8 cellular contexts compared by ENCODE assay signal in the genomic region with DNA sequence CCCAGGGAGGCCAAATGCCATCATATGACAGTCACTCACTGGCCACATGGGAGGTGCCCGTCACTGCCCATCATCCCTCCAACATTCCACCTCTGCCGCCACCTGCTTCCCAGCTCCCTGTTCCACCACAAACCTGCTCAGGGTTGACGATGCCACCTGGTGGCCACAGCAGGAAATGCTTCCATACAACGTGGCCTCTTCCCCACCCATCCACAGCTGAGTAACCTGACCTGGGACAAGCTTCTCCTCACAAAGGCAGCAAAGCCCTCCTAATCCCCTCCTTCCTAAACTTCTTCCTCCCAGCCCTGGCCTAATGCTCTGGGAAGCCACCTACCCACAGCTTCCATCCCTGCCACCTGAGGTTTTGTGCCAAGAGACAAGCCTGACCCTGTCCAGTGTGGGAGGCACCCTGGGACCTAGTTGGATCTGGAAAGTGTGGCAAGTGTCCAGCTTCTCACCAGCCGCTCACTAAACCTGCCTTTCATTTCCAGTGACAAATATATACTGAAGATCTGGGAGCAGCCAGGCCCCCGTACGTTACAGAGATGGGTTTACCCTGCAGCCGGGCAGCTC. TPM values are rescaled to one million over a fixed set of nuclear protein-coding genes. Genes with fewer than 3 reads are reported as not detected.
DNase-seq lines count a peak whose midpoint lies in the region; ATAC-seq, FAIRE-seq and TF ChIP-seq lines count a peak whose summit lies in the region.

No MANE protein-coding gene starts in this region.

- H3K4me1 ChIP-seq in A673 (ENCODE audit: insufficient read depth, low read length, poor library complexity, severe bottlenecking) (peaks cover 12% of the 10 kb centered on the region), PC-3 (ENCODE audit: insufficient read depth, low read length) (peaks cover 18% of the 10 kb centered on the region), endothelial cell of umbilical vein (ENCODE audit: control insufficient read depth, extremely low read depth, insufficient read depth, low read length) (no peaks in the 10 kb centered on the region)

- intact Hi-C loops in A673 (cut with micrococcal nuclease; ENCODE audit: unreplicated experiment), result no loop called here
- intact Hi-C loops in PC-3 (cut with micrococcal nuclease), result no loop called here
- intact Hi-C loops in endothelial cell of umbilical vein (cut with micrococcal nuclease), result loop anchor here (1.0 kb wide), 1 partner anchor 47 kb away; no protein-coding TSS in a partner anchor

- H3K27me3 ChIP-seq in A673 (replicated peaks; ENCODE audit: insufficient read depth, low read depth, low read length, poor library complexity) (peaks cover 21% of the 10 kb centered on the region), PC-3 (ENCODE audit: low read length) (peaks cover 9% of the 10 kb centered on the region; the same call in 1 of the 2 replicates), endothelial cell of umbilical vein (ENCODE audit: control insufficient read depth in 2 of 2, insufficient read depth in 2 of 2, low read length in 2 of 2) (peaks cover 6 to 11% of the 10 kb centered on the region in 2 experiments)

- CTCF ChIA-PET in A673 (lab: Charles Lee), result interaction anchor here (0.5 to 1.1 kb wide), 2 partner anchors 10 to 129 kb away, joined by 3 read pairs; no protein-coding TSS in a partner anchor
- CTCF ChIA-PET in PC-3 (lab: Charles Lee), result interaction anchor here (0.6 to 1.1 kb wide), 4 partner anchors 38 to 391 kb away, joined by 3 to 8 read pairs (median 4); no protein-coding TSS in a partner anchor
- CTCF ChIA-PET in endothelial cell of umbilical vein (lab: Charles Lee), result interaction anchor here (0.8 to 3.8 kb wide), 12 partner anchors 9 to 220 kb away, joined by 3 to 47 read pairs (median 5); a partner anchor contains a TSS

- H3K9me3 ChIP-seq in A673 (ENCODE audit: low read depth, low read length, poor library complexity, severe bottlenecking) (no peaks in the 10 kb centered on the region), PC-3 (ENCODE audit: low read length) (no peaks in the 10 kb centered on the region), endothelial cell of umbilical vein (replicated peaks; ENCODE audit: control insufficient read depth, insufficient read depth, low read length) (no peaks in the 10 kb centered on the region)

- POLR2A ChIA-PET in A673 (lab: Charles Lee; ENCODE audit: low non-redundant PET), result interaction anchor here (0.6 kb wide), 1 partner anchor 64 kb away, joined by 4 read pairs; no protein-coding TSS in a partner anchor
- POLR2A ChIA-PET in PC-3 (lab: Charles Lee; ENCODE audit: unreplicated experiment), result no interaction called here
- POLR2A ChIA-PET in endothelial cell of umbilical vein (lab: Charles Lee), result interaction anchor here (1.4 kb wide), 1 partner anchor 13 kb away, joined by 6 read pairs; no protein-coding TSS in a partner anchor

- dilution Hi-C loops in endothelial cell of umbilical vein (cut with MboI; ENCODE audit: extremely low pct_ligation_motif_present, low sequenced_read_pairs), result no loop called here

- H3K4me3 ChIP-seq in A673 (ENCODE audit: low read depth, low read length, poor library complexity, severe bottlenecking), result no peak overlapping the region
- no peak overlapping the region for H3K4me3 ChIP-seq in PC-3 (ENCODE audit: low read length)
- H3K4me3 ChIP-seq in endothelial cell of umbilical vein (replicated peaks in 1 of 3; ENCODE audit: insufficient read depth in 1 of 3, low read depth in 1 of 3, low read length in 3 of 3), result no peak overlapping the region
- H3K4me3 ChIP-seq in retinal pigment epithelial cell (ENCODE audit: low read length), result no peak overlapping the region

- H3K36me3 ChIP-seq in A673 (ENCODE audit: insufficient read depth, low read length, poor library complexity, severe bottlenecking) (no peaks in the 10 kb centered on the region), PC-3 (ENCODE audit: low read depth, low read length) (no peaks in the 10 kb centered on the region), endothelial cell of umbilical vein (ENCODE audit: control insufficient read depth in 2 of 2, extremely low read depth in 1 of 2, insufficient read depth in 2 of 2, low read length in 2 of 2) (no peaks in the 10 kb centered on the region)

- no peaks in the 10 kb centered on the region for H3K79me2 ChIP-seq in PC-3 (ENCODE audit: low read length)
- no peaks in the 10 kb centered on the region for H3K79me2 ChIP-seq in endothelial cell of umbilical vein (ENCODE audit: control insufficient read depth, insufficient read depth, low read length)

- FAIRE-seq in endothelial cell of umbilical vein (lab: Jason Lieb, UNC), result no peak

- no peak for ATAC-seq in PC-3
- ATAC-seq in HG02970 (IDR thresholded peaks at IDR 0.05; ENCODE audit: low FRiP score, unreplicated experiment), result no peak
- ATAC-seq in HG03432 (IDR thresholded peaks at IDR 0.05; ENCODE audit: unreplicated experiment), result no peak

- BruUV-seq in A673 (replicated peaks; lab: Mats Ljungman, UMichigan) (no TSS peak), PC-3 (replicated peaks; lab: Mats Ljungman, UMichigan) (no TSS peak), endothelial cell of umbilical vein (replicated peaks; lab: Mats Ljungman, UMichigan) (no TSS peak)

- H3K27ac ChIP-seq in A673 (ENCODE audit: low read depth, low read length, poor library complexity, severe bottlenecking), result no peak overlapping the region
- H3K27ac ChIP-seq in PC-3 (ENCODE audit: low read length), result no peak overlapping the region
- H3K27ac ChIP-seq in endothelial cell of umbilical vein (ENCODE audit: insufficient read depth, low read depth, low read length), result no peak overlapping the region

- TF ChIP-seq CTCF in A673 (conservative IDR thresholded peaks at IDR 0.05; ENCODE audit: low read depth, low read length) (peak; percentile 74), PC-3 (conservative IDR thresholded peaks at IDR 0.05; ENCODE audit: low read depth, low read length) (peak; percentile 83), endothelial cell of umbilical vein (IDR thresholded peaks at IDR 0.05; ENCODE audit: extremely low read depth in 1 of 2, insufficient read depth in 1 of 2, low read depth in 1 of 2, low read length in 2 of 2) (peak; percentile 49 to 63), retinal pigment epithelial cell (conservative IDR thresholded peaks at IDR 0.05; ENCODE audit: low read depth, low read length) (peak; percentile 65)

- no peak overlapping the region for H3K9ac ChIP-seq in PC-3 (ENCODE audit: low read length)
- H3K9ac ChIP-seq in endothelial cell of umbilical vein (replicated peaks; ENCODE audit: extremely low read depth, insufficient read depth, low read length), result no peak overlapping the region

- DNase-seq in A673 (ENCODE audit: low spot score) (peak; percentile 48), ELF-1 (ENCODE audit: low read depth, low spot score) (peak; percentile 91), PC-3 (peak; percentile 64), endothelial cell of umbilical vein (ENCODE audit: low read depth, low spot score) (peak; percentile 20), retinal pigment epithelial cell (ENCODE audit: low read depth) (no peak), NCI-H146 treated with DMSO at 0.1 percent for 48 hours (lab: John Stamatoyannopoulos, UW; ENCODE audit: unreplicated experiment) (no peak)

- no peaks in the 10 kb centered on the region for H3K9me2 ChIP-seq in PC-3 (replicated peaks; ENCODE audit: low read length)

- no peaks in the 10 kb centered on the region for H3F3A ChIP-seq in PC-3 (ENCODE audit: low read length, unreplicated experiment)

- H4K20me1 ChIP-seq in PC-3 (ENCODE audit: low read length), result no peaks in the 10 kb centered on the region
- H4K20me1 ChIP-seq in endothelial cell of umbilical vein (replicated peaks; ENCODE audit: control insufficient read depth, extremely low read depth, insufficient read depth, low read length), result no peaks in the 10 kb centered on the region

- peak overlapping the region; percentile 10; the same call in 1 of the 2 replicates for H3K4me2 ChIP-seq in PC-3 (ENCODE audit: low read length)
- no peak overlapping the region for H3K4me2 ChIP-seq in endothelial cell of umbilical vein (ENCODE audit: insufficient read depth, low read length)

- H2AFZ ChIP-seq in PC-3 (ENCODE audit: low read length), result no peak overlapping the region
- no peak overlapping the region for H2AFZ ChIP-seq in endothelial cell of umbilical vein (ENCODE audit: low read depth, low read length)

- no peak for TF ChIP-seq POLR2A in endothelial cell of umbilical vein (IDR thresholded peaks at IDR 0.05; ENCODE audit: low read depth, low read length)

- H3K9me1 ChIP-seq in endothelial cell of umbilical vein (replicated peaks; ENCODE audit: control insufficient read depth, extremely low read depth, insufficient read depth, low read length), result no peaks in the 10 kb centered on the region

TF ChIP-seq in endothelial cell of umbilical vein, 7 proteins besides CTCF, POLR2A, EP300 and RAD21:
- TF ChIP-seq JUN (IDR thresholded peaks at IDR 0.05; ENCODE audit: borderline replicate concordance, insufficient read depth, insufficient read length, low read depth) (no peak), GATA2 (IDR thresholded peaks at IDR 0.05; ENCODE audit: insufficient read depth, insufficient read length, low read depth, low read length) (no peak), MYC (IDR thresholded peaks at IDR 0.05; ENCODE audit: low read depth, low read length) (no peak), EZH2 (IDR thresholded peaks at IDR 0.05; ENCODE audit: borderline replicate concordance, low read depth, low read length, severe bottlenecking) (no peak)
- TF ChIP-seq, protein P1, sequence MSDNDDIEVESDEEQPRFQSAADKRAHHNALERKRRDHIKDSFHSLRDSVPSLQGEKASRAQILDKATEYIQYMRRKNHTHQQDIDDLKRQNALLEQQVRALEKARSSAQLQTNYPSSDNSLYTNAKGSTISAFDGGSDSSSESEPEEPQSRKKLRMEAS (IDR thresholded peaks at IDR 0.05; ENCODE audit: insufficient read depth, insufficient read length), result no peak

RNA-seq across cellular contexts. Expression of a gene that starts 4.3 kb away (rescaled TPM):
- 0.07 TPM in 1 of 2 replicates, not detected in the other for total RNA-seq in A673 (2021)
- 1.6 and 5.4 TPM in 2 replicates for total RNA-seq in PC-3 (2014; rRNA removed)
- not detected in 2 replicates for total RNA-seq in endothelial cell of umbilical vein
- 0.02 and 0.06 TPM in 2 replicates for polyA plus RNA-seq in endothelial cell of umbilical vein
- not detected in 2 replicates for polyA plus RNA-seq in endothelial cell of umbilical vein (2011; cell fraction: cytosol; rRNA removed)
- polyA plus RNA-seq in endothelial cell of umbilical vein (2011; cell fraction: nucleus; rRNA removed), result 0.03 TPM in 1 of 2 replicates, not detected in the other
- 0.15 and 0.16 TPM in 2 replicates for polyA plus RNA-seq in endothelial cell of umbilical vein (2012)
- polyA minus RNA-seq in endothelial cell of umbilical vein, result 0.49 TPM in 1 of 2 replicates, not detected in the other
- polyA minus RNA-seq in endothelial cell of umbilical vein (2011; cell fraction: cytosol; rRNA and poly(A)+ RNA removed), result not detected
- 0.19 TPM in 1 of 2 replicates, not detected in the other for polyA minus RNA-seq in endothelial cell of umbilical vein (2011; cell fraction: nucleus; rRNA and poly(A)+ RNA removed)

Comparison
In these comparisons a context has a peak if more than half of its experiments do, and no peak if none do; other contexts are left out.
1. DNase-seq: peak in A673 (single experiment), ELF-1 (single experiment), PC-3 (single experiment) and endothelial cell of umbilical vein (single experiment); none in retinal pigment epithelial cell (single experiment) and NCI-H146 treated with DMSO at 0.1 percent for 48 hours (single experiment).
2. Peak in every context shown above with its lines, with median percentiles within 50 percentile points of each other: CTCF ChIP-seq.